ENCODE assay signal across 8 cellular contexts in genomic region chr5:119340597-119341218, GRCh38. TPM values are rescaled to one million over a fixed set of nuclear protein-coding genes. Genes with fewer than 3 reads are reported as not detected.
A peak's percentile ranks its signal among the peaks of the same experiment; 100 is the strongest.
DNase-seq lines count a peak whose midpoint lies in the region; ATAC-seq and TF ChIP-seq lines count a peak whose summit lies in the region.

No MANE protein-coding gene starts in this region.

- TF ChIP-seq POLR2A in GM10847 (IDR thresholded peaks at IDR 0.05; ENCODE audit: extremely low read depth, insufficient read length): peak; percentile 16

- no peaks in the 10 kb centered on the region for H3K9me3 Mint-ChIP-seq in activated naive CD4-positive, alpha-beta T cell treated with anti-CD3 and anti-CD28 coated beads, Interleukin-2, amount 50 U/mL, for 72 hours

- no peak for TF ChIP-seq CTCF in smooth muscle cell (IDR thresholded peaks at IDR 0.05; ENCODE audit: borderline replicate concordance, insufficient read depth, poor library complexity, severe bottlenecking)

- H3K4me3 ChIP-seq in smooth muscle cell: no peak overlapping the region

- no peaks in the 10 kb centered on the region for H3K27me3 ChIP-seq in smooth muscle cell (ENCODE audit: low read depth)

- peak; percentile 55 for ATAC-seq in GM21367 (IDR thresholded peaks at IDR 0.05; ENCODE audit: unreplicated experiment)
- peak; percentile 36 for ATAC-seq in HG03575 (IDR thresholded peaks at IDR 0.05; ENCODE audit: extremely low read depth, insufficient number of reproducible peaks, low FRiP score, unreplicated experiment)
- peak; percentile 2 to 43 for ATAC-seq in activated naive CD4-positive, alpha-beta T cell treated with anti-CD3 and anti-CD28 coated beads, Interleukin-2, amount 50 U/mL, for 72 hours

- no peak overlapping the region for H3K9ac ChIP-seq in smooth muscle cell (ENCODE audit: low read depth)

- peaks cover 42% of the 10 kb centered on the region for H4K20me1 ChIP-seq in smooth muscle cell (ENCODE audit: low read depth)

- no peak overlapping the region for H3K4me2 ChIP-seq in smooth muscle cell

- DNase-seq in activated naive CD4-positive, alpha-beta T cell treated with anti-CD3 and anti-CD28 coated beads, Interleukin-2, amount 50 U/mL, for 72 hours (ENCODE audit: low spot score in 2 of 2): peak in 1 of 2 donors; percentile 76
- no peak for DNase-seq in glomerular visceral epithelial cell (ENCODE audit: extremely low spot score)
- DNase-seq in cerebellum (ENCODE audit: low spot score): no peak
- no peak for DNase-seq in smooth muscle cell (lab: John Stamatoyannopoulos, UW; ENCODE audit: unreplicated experiment)
- no peak for DNase-seq in midbrain (lab: John Stamatoyannopoulos, UW)

- peaks cover 90% of the 10 kb centered on the region for H3K79me2 ChIP-seq in smooth muscle cell (ENCODE audit: low read depth)

- no peaks in the 10 kb centered on the region for H3K9me3 ChIP-seq in smooth muscle cell (replicated peaks; ENCODE audit: low read depth)

- no peak overlapping the region for H3K27ac ChIP-seq in smooth muscle cell (ENCODE audit: low read depth)

- no peak overlapping the region for H2AFZ ChIP-seq in smooth muscle cell (ENCODE audit: low read depth)

- no peaks in the 10 kb centered on the region for H3K36me3 Mint-ChIP-seq in activated naive CD4-positive, alpha-beta T cell treated with anti-CD3 and anti-CD28 coated beads, Interleukin-2, amount 50 U/mL, for 72 hours

- no peaks in the 10 kb centered on the region for H3F3A ChIP-seq in smooth muscle cell (ENCODE audit: low read depth)

- 95% methylated on average over 11 of the region's 11 CpGs for WGBS in smooth muscle cell (ENCODE audit: low lambda C conversion rate)

- H3K27ac Mint-ChIP-seq in activated naive CD4-positive, alpha-beta T cell treated with anti-CD3 and anti-CD28 coated beads, Interleukin-2, amount 50 U/mL, for 72 hours: peak overlapping the region; percentile 96 to 97

- no peaks in the 10 kb centered on the region for H3K36me3 ChIP-seq in smooth muscle cell (ENCODE audit: low read depth)

- H3K4me1 ChIP-seq in smooth muscle cell (ENCODE audit: low read depth): no peaks in the 10 kb centered on the region

RNA-seq across cellular contexts. Expression of gene TNFAIP8, which starts 15.1 kb away (rescaled TPM):
- total RNA-seq in activated naive CD4-positive, alpha-beta T cell treated with anti-CD3 and anti-CD28 coated beads, Interleukin-2, amount 50 U/mL, for 72 hours: 100 to 1,000 TPM; 110 to 146 TPM
- total RNA-seq in cerebellum: 8.6 TPM
- 81.2 and 85.1 TPM in 2 replicates for total RNA-seq in smooth muscle cell
- polyA plus RNA-seq in smooth muscle cell: 15.7 and 34.2 TPM in 2 replicates
